12 cellular contexts compared by ENCODE assay signal in genomic region chr12:104805186-104805585, GRCh38.
DNase-seq lines count a peak whose midpoint lies in the region; ATAC-seq and TF ChIP-seq lines count a peak whose summit lies in the region.
"Had no signal": no experiment of that assay in that cellular context is flagged by ENCODE, and none has a peak within 500 bp of the region (broad histone marks: within the 10 kb centered on the region; RNA-seq: fewer than 3 reads in every experiment).

No MANE protein-coding gene starts in this region.

- peak; percentile 34 for DNase-seq in activated CD4-positive, alpha-beta T cell treated with anti-CD3 and anti-CD28 coated beads, Interleukin-2, amount 10 ng/mL, durations not matched to agents 24 days and 14 days
- no peak for DNase-seq in activated CD4-positive, alpha-beta T cell treated with anti-CD3 and anti-CD28 coated beads, Interleukin-2, amount 50 U/mL, for 1 hour
- DNase-seq in adipocyte (ENCODE audit: low read depth) (peak; percentile 48), foreskin keratinocyte (peak; percentile 27 to 67), stromal cell of bone marrow (ENCODE audit: low read depth) (peak; percentile 27)
- no peak for DNase-seq in activated T-cell treated with anti-CD3 and anti-CD28 coated beads, Interleukin-2, amount 50 U/mL, for 4 hours
- DNase-seq in activated CD4-positive, alpha-beta T cell treated with anti-CD3 and anti-CD28 coated beads, Interleukin-2, amount 50 U/mL, for 48 hours, result no peak
- DNase-seq: Caco-2, SIG-M5 had no signal

- H3K4me1 Mint-ChIP-seq in activated CD4-positive, alpha-beta T cell treated with anti-CD3 and anti-CD28 coated beads, Interleukin-2, amount 10 ng/mL, durations not matched to agents 24 days and 14 days, result no peaks in the 10 kb centered on the region
- no peaks in the 10 kb centered on the region for H3K4me1 Mint-ChIP-seq in activated T-cell treated with anti-CD3 and anti-CD28 coated beads, Interleukin-2, amount 50 U/mL, for 4 hours (ENCODE audit: low read depth)

- no peak overlapping the region for H3K27ac ChIP-seq in foreskin keratinocyte
- H3K27ac ChIP-seq: 22Rv1, hepatocyte had no signal

- ATAC-seq in foreskin keratinocyte, result peak; percentile 86
- no peak for ATAC-seq in activated T-cell treated with anti-CD3 and anti-CD28 coated beads, Interleukin-2, amount 50 U/mL, for 4 hours
- ATAC-seq in GM19467 (IDR thresholded peaks at IDR 0.05; ENCODE audit: unreplicated experiment), result no peak

- H3K27me3 ChIP-seq in adipocyte (replicated peaks; ENCODE audit: control insufficient read depth, insufficient read depth, low read length) (no peaks in the 10 kb centered on the region), foreskin keratinocyte (no peaks in the 10 kb centered on the region)
- H3K27me3 ChIP-seq: hepatocyte had no signal

- no peaks in the 10 kb centered on the region for H3K36me3 Mint-ChIP-seq in activated CD4-positive, alpha-beta T cell treated with anti-CD3 and anti-CD28 coated beads, Interleukin-2, amount 10 ng/mL, durations not matched to agents 24 days and 14 days (ENCODE audit: low read depth)
- H3K36me3 Mint-ChIP-seq in activated T-cell treated with anti-CD3 and anti-CD28 coated beads, Interleukin-2, amount 50 U/mL, for 4 hours (ENCODE audit: insufficient read depth), result no peaks in the 10 kb centered on the region

- no peak overlapping the region for H3K4me3 Mint-ChIP-seq in activated CD4-positive, alpha-beta T cell treated with anti-CD3 and anti-CD28 coated beads, Interleukin-2, amount 10 ng/mL, durations not matched to agents 24 days and 14 days
- H3K4me3 Mint-ChIP-seq in activated T-cell treated with anti-CD3 and anti-CD28 coated beads, Interleukin-2, amount 50 U/mL, for 4 hours, result no peak overlapping the region

- H3K9ac ChIP-seq in adipocyte (ENCODE audit: low read length), result no peak overlapping the region

- H3K9me3 Mint-ChIP-seq in activated CD4-positive, alpha-beta T cell treated with anti-CD3 and anti-CD28 coated beads, Interleukin-2, amount 10 ng/mL, durations not matched to agents 24 days and 14 days, result peaks cover 3% of the 10 kb centered on the region
- H3K9me3 Mint-ChIP-seq in activated T-cell treated with anti-CD3 and anti-CD28 coated beads, Interleukin-2, amount 50 U/mL, for 4 hours, result no peaks in the 10 kb centered on the region

- H3K27me3 Mint-ChIP-seq in activated CD4-positive, alpha-beta T cell treated with anti-CD3 and anti-CD28 coated beads, Interleukin-2, amount 10 ng/mL, durations not matched to agents 24 days and 14 days, result peaks cover 13% of the 10 kb centered on the region
- peaks cover 2% of the 10 kb centered on the region for H3K27me3 Mint-ChIP-seq in activated T-cell treated with anti-CD3 and anti-CD28 coated beads, Interleukin-2, amount 50 U/mL, for 4 hours (ENCODE audit: low read depth)

- no peak overlapping the region for H3K27ac Mint-ChIP-seq in activated CD4-positive, alpha-beta T cell treated with anti-CD3 and anti-CD28 coated beads, Interleukin-2, amount 10 ng/mL, durations not matched to agents 24 days and 14 days

- H3K9me3 ChIP-seq in adipocyte (ENCODE audit: control insufficient read depth, low read length), result no peaks in the 10 kb centered on the region
- H3K9me3 ChIP-seq: Caco-2 had no signal

- H3K4me1 ChIP-seq in adipocyte (ENCODE audit: control insufficient read depth, insufficient read depth, low read length) (peaks cover 15% of the 10 kb centered on the region), foreskin keratinocyte (peaks cover 14% of the 10 kb centered on the region)
- H3K4me1 ChIP-seq: Caco-2 had no signal

- H3K4me3 ChIP-seq in adipocyte (ENCODE audit: low read length), result peak overlapping the region; percentile 5
- H3K4me3 ChIP-seq: hepatocyte had no signal

- intact Hi-C loops in activated CD4-positive, alpha-beta T cell treated with anti-CD3 and anti-CD28 coated beads, Interleukin-2, amount 10 ng/mL, durations not matched to agents 24 days and 14 days (cut with micrococcal nuclease), result no loop called here

- TF ChIP-seq CTCF in foreskin keratinocyte (conservative IDR thresholded peaks at IDR 0.05), result no peak

- no peaks in the 10 kb centered on the region for H3K36me3 ChIP-seq in adipocyte (ENCODE audit: control insufficient read depth, insufficient read depth, low read length, severe bottlenecking)

Comparison
In these comparisons a context has a peak if more than half of its experiments do, and no peak if none do; other contexts are left out.
1. DNase-seq: peak in activated CD4-positive, alpha-beta T cell treated with anti-CD3 and anti-CD28 coated beads, Interleukin-2, amount 10 ng/mL, durations not matched to agents 24 days and 14 days (single experiment), adipocyte (single experiment), foreskin keratinocyte (2 of 2) and stromal cell of bone marrow (single experiment); none in activated CD4-positive, alpha-beta T cell treated with anti-CD3 and anti-CD28 coated beads, Interleukin-2, amount 50 U/mL, for 1 hour (single experiment), activated T-cell treated with anti-CD3 and anti-CD28 coated beads, Interleukin-2, amount 50 U/mL, for 4 hours (single experiment) and activated CD4-positive, alpha-beta T cell treated with anti-CD3 and anti-CD28 coated beads, Interleukin-2, amount 50 U/mL, for 48 hours (0 of 2).